In genomic region chr1:99004270-99005141, GRCh38 we compare ENCODE assay signal across 9 cellular contexts. TPM values are rescaled to one million over a fixed set of nuclear protein-coding genes. Genes with fewer than 3 reads are reported as not detected.
DNase-seq lines count a peak whose midpoint lies in the region; ATAC-seq and TF ChIP-seq lines count a peak whose summit lies in the region.
"Had no signal": no experiment of that assay in that cellular context is flagged by ENCODE, and none has a peak within 500 bp of the region (broad histone marks: within the 10 kb centered on the region; RNA-seq: fewer than 3 reads in every experiment).

Gene PLPPR5 (minus strand): TSS chr1:99004861. CDS start chr1:99004671, 190 bp downstream.

- H3K27ac ChIP-seq in CD8-positive, alpha-beta memory T cell (ENCODE audit: low read depth, low read length), result no peak within 1 kb of the TSS
- no peak within 1 kb of the TSS for H3K27ac ChIP-seq in right cardiac atrium (ENCODE audit: low read length)
- H3K27ac ChIP-seq in sigmoid colon, result no peak within 1 kb of the TSS
- H3K27ac ChIP-seq: thyroid gland had no signal

- no peaks in the 10 kb centered on the region for H3K4me1 ChIP-seq in CD8-positive, alpha-beta memory T cell (ENCODE audit: insufficient read depth, low read length)
- H3K4me1 ChIP-seq in right cardiac atrium (ENCODE audit: control insufficient read depth, insufficient read depth, low read length) (no peaks in the 10 kb centered on the region), sigmoid colon (peaks cover 0 to 19% (median 13%) of the 10 kb centered on the region in 4 donors)

- TF ChIP-seq CTCF in sigmoid colon (IDR thresholded peaks at IDR 0.05), result no peak

- H3K27me3 ChIP-seq in CD8-positive, alpha-beta memory T cell (ENCODE audit: insufficient read depth, low read length, poor library complexity, severe bottlenecking), result peaks cover 9% of the 10 kb centered on the region
- peaks cover 2% of the 10 kb centered on the region for H3K27me3 ChIP-seq in right cardiac atrium (ENCODE audit: control insufficient read depth, insufficient read depth)
- H3K27me3 ChIP-seq in sigmoid colon, result peaks cover 15 to 60% (median 21%) of the 10 kb centered on the region in 3 donors

- H3K4me3 ChIP-seq in CD8-positive, alpha-beta memory T cell (ENCODE audit: low read length), result no peak within 1 kb of the TSS
- H3K4me3 ChIP-seq in right cardiac atrium (ENCODE audit: low read length), result peak within 1 kb of the TSS; percentile 22
- H3K4me3 ChIP-seq in sigmoid colon, result peak within 1 kb of the TSS in 3 of 4 donors; percentile 29 to 49 (median 47)

- intact Hi-C loops in right cardiac atrium (cut with DNase I), result no loop called here
- intact Hi-C loops in sigmoid colon (cut with DNase I), result no loop called here

- DNase-seq in CD8-positive, alpha-beta memory T cell, result peak in 3 of 5 donors; percentile 9 to 49 (median 24)
- peak in 2 of 3 donors; percentile 33 to 40 for DNase-seq in right cardiac atrium
- no peak for DNase-seq in sigmoid colon
- no peak for DNase-seq in NCI-H1694 treated with DMSO at 0.1 percent for 48 hours (lab: John Stamatoyannopoulos, UW)
- no peak for DNase-seq in NCI-H510A (lab: John Stamatoyannopoulos, UW)
- DNase-seq in NOMO-1 (lab: John Stamatoyannopoulos, UW; ENCODE audit: unreplicated experiment in 2 of 2), result no peak

- H3K9me3 ChIP-seq in CD8-positive, alpha-beta memory T cell (ENCODE audit: low read length), result no peaks in the 10 kb centered on the region
- H3K9me3 ChIP-seq in right cardiac atrium (ENCODE audit: control insufficient read depth, low read length) (no peaks in the 10 kb centered on the region), sigmoid colon (no peaks in the 10 kb centered on the region)
- H3K9me3 ChIP-seq: thyroid gland had no signal

- no peak for ATAC-seq in right cardiac atrium

- CTCF ChIA-PET in CD8-positive, alpha-beta memory T cell (lab: Charles Lee), result interaction anchor here (1.9 kb wide), 1 partner anchor 210 kb away, joined by 5 read pairs; no protein-coding TSS in a partner anchor

- TF ChIP-seq POLR2A in sigmoid colon (IDR thresholded peaks at IDR 0.05), result no peak

- no peaks in the 10 kb centered on the region for H3K36me3 ChIP-seq in CD8-positive, alpha-beta memory T cell (ENCODE audit: insufficient read depth, low read length)
- no peaks in the 10 kb centered on the region for H3K36me3 ChIP-seq in sigmoid colon
- H3K36me3 ChIP-seq: thyroid gland had no signal

- WGBS in right cardiac atrium, result 1% methylated on average over 101 of the region's 101 CpGs
- 1 to 3% methylated on average over 101 of the region's 101 CpGs for WGBS in sigmoid colon, 2 donors

- peak within 1 kb of the TSS; percentile 47 to 84 (median 70) for H3K4me3 Mint-ChIP-seq in CD8-positive, alpha-beta memory T cell
- peak within 1 kb of the TSS; percentile 73 for H3K4me3 Mint-ChIP-seq in activated naive CD4-positive, alpha-beta T cell treated with anti-CD3 and anti-CD28 coated beads, Interleukin-2, amount 50 U/mL, for 24 hours

- no peaks in the 10 kb centered on the region for H3K36me3 Mint-ChIP-seq in CD8-positive, alpha-beta memory T cell
- no peaks in the 10 kb centered on the region for H3K36me3 Mint-ChIP-seq in activated naive CD4-positive, alpha-beta T cell treated with anti-CD3 and anti-CD28 coated beads, Interleukin-2, amount 50 U/mL, for 24 hours

- H3K27me3 Mint-ChIP-seq in CD8-positive, alpha-beta memory T cell, result peaks cover 34 to 72% of the 10 kb centered on the region in 2 donors
- peaks cover 23% of the 10 kb centered on the region for H3K27me3 Mint-ChIP-seq in activated naive CD4-positive, alpha-beta T cell treated with anti-CD3 and anti-CD28 coated beads, Interleukin-2, amount 50 U/mL, for 24 hours

- H3K4me1 Mint-ChIP-seq in CD8-positive, alpha-beta memory T cell, result peaks cover 4 to 18% (median 10%) of the 10 kb centered on the region in 3 donors
- H3K4me1 Mint-ChIP-seq in activated naive CD4-positive, alpha-beta T cell treated with anti-CD3 and anti-CD28 coated beads, Interleukin-2, amount 50 U/mL, for 24 hours, result peaks cover 3% of the 10 kb centered on the region

- POLR2A ChIA-PET in CD8-positive, alpha-beta memory T cell (lab: Charles Lee), result no interaction called here

- no peak for TF ChIP-seq EP300 in Ishikawa (IDR thresholded peaks at IDR 0.05; ENCODE audit: borderline replicate concordance)
- no peak for TF ChIP-seq EP300 in sigmoid colon (IDR thresholded peaks at IDR 0.05)

- no peak for TF ChIP-seq RAD21 in Ishikawa (IDR thresholded peaks at IDR 0.05; ENCODE audit: low read depth)

- no peaks in the 10 kb centered on the region for H3K9me3 Mint-ChIP-seq in CD8-positive, alpha-beta memory T cell
- no peaks in the 10 kb centered on the region for H3K9me3 Mint-ChIP-seq in activated naive CD4-positive, alpha-beta T cell treated with anti-CD3 and anti-CD28 coated beads, Interleukin-2, amount 50 U/mL, for 24 hours

- H3K27ac Mint-ChIP-seq in CD8-positive, alpha-beta memory T cell, result no peak within 1 kb of the TSS
- H3K27ac Mint-ChIP-seq in activated naive CD4-positive, alpha-beta T cell treated with anti-CD3 and anti-CD28 coated beads, Interleukin-2, amount 50 U/mL, for 24 hours, result no peak within 1 kb of the TSS

TF ChIP-seq in Ishikawa, 13 proteins besides CTCF, POLR2A, EP300 and RAD21:
- TF ChIP-seq CEBPB (IDR thresholded peaks at IDR 0.05), result no peak
- TF ChIP-seq FOXM1 (IDR thresholded peaks at IDR 0.05; ENCODE audit: borderline replicate concordance, low read depth), result no peak
- no peak for TF ChIP-seq TCF12 (IDR thresholded peaks at IDR 0.05; ENCODE audit: low read depth)
- TF ChIP-seq NFIC (IDR thresholded peaks at IDR 0.05), result no peak
- TF ChIP-seq TEAD4 (IDR thresholded peaks at IDR 0.05), result no peak
- TF ChIP-seq TAF1 (IDR thresholded peaks at IDR 0.05; ENCODE audit: low read depth), result no peak
- peak; percentile 15; the same call in 1 of the 2 replicates for TF ChIP-seq MAX (IDR thresholded peaks at IDR 0.05)
- peak; percentile 84 for TF ChIP-seq EGR1 (IDR thresholded peaks at IDR 0.05)
- TF ChIP-seq YY1 (IDR thresholded peaks at IDR 0.05; ENCODE audit: low read depth), result no peak

RNA-seq across cellular contexts. Expression of gene PLPPR5, which starts in this region (rescaled TPM):
- not detected for total RNA-seq in CD8-positive, alpha-beta memory T cell
- polyA plus RNA-seq in CD8-positive, alpha-beta memory T cell, result not detected
- total RNA-seq in right cardiac atrium (not detected), sigmoid colon (1 to 10 TPM in 1 of 4 donors, under 1 TPM in 3; 0.16 to 1.1 (median 0.68) TPM)
- polyA plus RNA-seq in right cardiac atrium (not detected), sigmoid colon (under 1 TPM in 1 of 3 donors, not detected in 2; 0.13 TPM)
- total RNA-seq: thyroid gland had no signal

Comparison
In these comparisons a context has a peak if more than half of its experiments do, and no peak if none do; other contexts are left out.
1. Peak in DNase-seq in CD8-positive, alpha-beta memory T cell; RNA of the gene not detected or under 1 TPM.
2. Peak in DNase-seq and H3K4me3 ChIP-seq in right cardiac atrium; RNA of the gene not detected or under 1 TPM.